ENCODE assay signal across 17 cellular contexts in the genomic region with DNA sequence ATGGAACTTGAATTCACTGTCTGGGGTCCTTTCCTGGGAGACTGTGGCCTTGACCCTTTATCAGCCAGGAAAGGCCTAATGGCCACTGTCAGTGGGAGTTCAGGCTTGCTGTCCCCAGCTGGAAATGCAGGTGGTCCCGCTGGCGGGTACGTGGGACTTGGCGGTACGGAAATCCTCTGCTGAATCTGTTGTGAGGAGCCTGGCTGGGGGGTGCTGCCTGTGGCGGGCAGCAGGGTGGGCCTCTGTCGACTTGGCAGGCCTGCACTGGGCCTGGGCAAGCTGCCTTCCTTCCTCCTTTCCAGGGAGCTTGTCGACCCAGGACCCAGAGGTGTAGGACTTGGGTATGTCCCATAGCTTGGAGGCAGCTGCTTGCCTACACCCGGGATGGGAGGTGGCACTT. TPM values are rescaled to one million over a fixed set of nuclear protein-coding genes. Genes with fewer than 3 reads are reported as not detected.
DNase-seq lines count a peak whose midpoint lies in the region; ATAC-seq and TF ChIP-seq lines count a peak whose summit lies in the region.
"Had no signal": no experiment of that assay in that cellular context is flagged by ENCODE, and none has a peak within 500 bp of the region (broad histone marks: within the 10 kb centered on the region; RNA-seq: fewer than 3 reads in every experiment).

No MANE protein-coding gene starts in this region.

- H2AFZ ChIP-seq in hepatocyte, result no peak overlapping the region
- no peak overlapping the region for H2AFZ ChIP-seq in smooth muscle cell (ENCODE audit: low read depth)

- no peaks in the 10 kb centered on the region for H4K20me1 ChIP-seq in hepatocyte (ENCODE audit: insufficient read depth, poor library complexity, severe bottlenecking)
- no peaks in the 10 kb centered on the region for H4K20me1 ChIP-seq in smooth muscle cell (ENCODE audit: low read depth)

- H3K36me3 ChIP-seq in hepatocyte (replicated peaks; ENCODE audit: insufficient read depth, low read depth) (no peaks in the 10 kb centered on the region), smooth muscle cell (ENCODE audit: low read depth) (no peaks in the 10 kb centered on the region), prostate gland (peaks cover 0 to 3% of the 10 kb centered on the region in 2 donors)

- no peak overlapping the region for H3K9ac ChIP-seq in smooth muscle cell (ENCODE audit: low read depth)

- H3F3A ChIP-seq in smooth muscle cell (ENCODE audit: low read depth), result no peaks in the 10 kb centered on the region

- no peak for TF ChIP-seq POLR2A in prostate gland (IDR thresholded peaks at IDR 0.05)

- H3K27me3 ChIP-seq in hepatocyte (no peaks in the 10 kb centered on the region), smooth muscle cell (ENCODE audit: low read depth) (no peaks in the 10 kb centered on the region), prostate gland (replicated peaks; ENCODE audit: insufficient read depth) (no peaks in the 10 kb centered on the region)

- H3K9me3 Mint-ChIP-seq in activated CD8-positive, alpha-beta memory T cell treated with anti-CD3 and anti-CD28 coated beads, Interleukin-2, amount 10 ng/mL, durations not matched to agents 7 days and 5 days (ENCODE audit: low read depth), result no peaks in the 10 kb centered on the region

- H3K27ac Mint-ChIP-seq in activated CD8-positive, alpha-beta memory T cell treated with anti-CD3 and anti-CD28 coated beads, Interleukin-2, amount 10 ng/mL, durations not matched to agents 7 days and 5 days, result no peak overlapping the region

- peak overlapping the region; percentile 48 for H3K27ac ChIP-seq in caudate nucleus (ENCODE audit: low read depth, low read length)
- no peak overlapping the region for H3K27ac ChIP-seq in hepatocyte
- peak overlapping the region; percentile 14 for H3K27ac ChIP-seq in smooth muscle cell (ENCODE audit: low read depth)
- H3K27ac ChIP-seq in prostate gland, result no peak overlapping the region
- H3K27ac ChIP-seq: 22Rv1 had no signal

- no peaks in the 10 kb centered on the region for H3K9me2 ChIP-seq in hepatocyte (replicated peaks; ENCODE audit: insufficient read depth)

- DNase-seq in activated CD8-positive, alpha-beta memory T cell treated with anti-CD3 and anti-CD28 coated beads, Interleukin-2, amount 50 U/mL, for 48 hours, result peak; percentile 35
- DNase-seq in activated CD8-positive, alpha-beta memory T cell treated with anti-CD3 and anti-CD28 coated beads, Interleukin-2, amount 10 ng/mL, durations not matched to agents 7 days and 5 days, result no peak
- DNase-seq in caudate nucleus (lab: John Stamatoyannopoulos, UW) (no peak), hepatocyte (ENCODE audit: low spot score) (peak; percentile 3), smooth muscle cell (lab: John Stamatoyannopoulos, UW; ENCODE audit: unreplicated experiment) (no peak), T-helper 2 cell (no peak), prostate gland (ENCODE audit: low spot score) (no peak), activated T-cell treated with anti-CD3 and anti-CD28 coated beads for 4 hours (no peak)
- DNase-seq: C1 segment of cervical spinal cord, DMS 273 treated with DMSO at 0.1 percent for 48 hours, H7, NCI-H1105 treated with DMSO at 0.1 percent for 48 hours, NCI-H187, NCI-H2171, NCI-H446 treated with DMSO at 0.1 percent for 48 hours, NCI-H748 treated with DMSO at 0.1 percent for 48 hours had no signal

- H3K4me1 Mint-ChIP-seq in activated CD8-positive, alpha-beta memory T cell treated with anti-CD3 and anti-CD28 coated beads, Interleukin-2, amount 10 ng/mL, durations not matched to agents 7 days and 5 days, result no peaks in the 10 kb centered on the region

- intact Hi-C loops in prostate gland (cut with DNase I), result no loop called here

- H3K4me2 ChIP-seq in hepatocyte, result no peak overlapping the region
- H3K4me2 ChIP-seq in smooth muscle cell, result no peak overlapping the region

- TF ChIP-seq CTCF in hepatocyte (IDR thresholded peaks at IDR 0.05; ENCODE audit: poor library complexity) (no peak), smooth muscle cell (IDR thresholded peaks at IDR 0.05; ENCODE audit: borderline replicate concordance, insufficient read depth, poor library complexity, severe bottlenecking) (no peak), prostate gland (IDR thresholded peaks at IDR 0.05) (no peak)

- no peaks in the 10 kb centered on the region for H3K27me3 Mint-ChIP-seq in activated CD8-positive, alpha-beta memory T cell treated with anti-CD3 and anti-CD28 coated beads, Interleukin-2, amount 10 ng/mL, durations not matched to agents 7 days and 5 days

- CTCF ChIA-PET in activated CD8-positive, alpha-beta memory T cell treated with anti-CD3 and anti-CD28 coated beads, Interleukin-2, amount 10 ng/mL, durations not matched to agents 7 days and 5 days (lab: Charles Lee), result no interaction called here

- H3K4me3 Mint-ChIP-seq in activated CD8-positive, alpha-beta memory T cell treated with anti-CD3 and anti-CD28 coated beads, Interleukin-2, amount 10 ng/mL, durations not matched to agents 7 days and 5 days, result no peak overlapping the region

- H3K79me2 ChIP-seq in hepatocyte (no peaks in the 10 kb centered on the region), smooth muscle cell (ENCODE audit: low read depth) (no peaks in the 10 kb centered on the region)

- WGBS in hepatocyte (ENCODE audit: low lambda C conversion rate, missing lambda C conversion rate), result 96% methylated on average over 9 of the region's 9 CpGs
- WGBS in smooth muscle cell (ENCODE audit: low lambda C conversion rate), result 95% methylated on average over 9 of the region's 9 CpGs
- 89% methylated on average over 9 of the region's 9 CpGs for WGBS in prostate gland

- H3K4me3 ChIP-seq in hepatocyte, result no peak overlapping the region
- H3K4me3 ChIP-seq in smooth muscle cell, result no peak overlapping the region
- H3K4me3 ChIP-seq in prostate gland, result no peak overlapping the region

- no peaks in the 10 kb centered on the region for H3K4me1 ChIP-seq in hepatocyte (ENCODE audit: insufficient read depth)
- H3K4me1 ChIP-seq in smooth muscle cell (ENCODE audit: low read depth), result no peaks in the 10 kb centered on the region
- H3K4me1 ChIP-seq in prostate gland (replicated peaks), result peaks cover 4% of the 10 kb centered on the region

- no peaks in the 10 kb centered on the region for H3K36me3 Mint-ChIP-seq in activated CD8-positive, alpha-beta memory T cell treated with anti-CD3 and anti-CD28 coated beads, Interleukin-2, amount 10 ng/mL, durations not matched to agents 7 days and 5 days

- no peak for ATAC-seq in activated CD8-positive, alpha-beta memory T cell treated with anti-CD3 and anti-CD28 coated beads, Interleukin-2, amount 10 ng/mL, durations not matched to agents 7 days and 5 days

- H3K9me3 ChIP-seq in hepatocyte (ENCODE audit: low read depth) (no peaks in the 10 kb centered on the region), smooth muscle cell (replicated peaks; ENCODE audit: low read depth) (no peaks in the 10 kb centered on the region), prostate gland (no peaks in the 10 kb centered on the region)

RNA-seq across cellular contexts. Expression of gene ZFYVE21, which starts 26.3 kb away (rescaled TPM):
- total RNA-seq in activated CD8-positive, alpha-beta memory T cell treated with anti-CD3 and anti-CD28 coated beads, Interleukin-2, amount 10 ng/mL, durations not matched to agents 7 days and 5 days, result 10 to 100 TPM; 17.4 to 18.6 TPM
- total RNA-seq in hepatocyte (39.4 and 59.2 TPM in 2 replicates), smooth muscle cell (33.9 and 42.6 TPM in 2 replicates), prostate gland (100 to 1,000 TPM; 162 to 215 TPM)
- polyA plus RNA-seq in hepatocyte (51.3 and 55.2 TPM in 2 replicates), smooth muscle cell (41.5 and 55.9 TPM in 2 replicates)

RNA-seq across cellular contexts. Expression of gene XRCC3, which starts 26.6 kb away (rescaled TPM):
- 10 to 100 TPM; 64.3 to 68.8 TPM for total RNA-seq in activated CD8-positive, alpha-beta memory T cell treated with anti-CD3 and anti-CD28 coated beads, Interleukin-2, amount 10 ng/mL, durations not matched to agents 7 days and 5 days
- total RNA-seq in hepatocyte (7.1 and 9.1 TPM in 2 replicates), smooth muscle cell (4.9 and 10.5 TPM in 2 replicates), prostate gland (10 to 100 TPM; 24.7 to 33.2 TPM)
- polyA plus RNA-seq in hepatocyte (7.7 and 8.2 TPM in 2 replicates), smooth muscle cell (8.3 and 10.0 TPM in 2 replicates)

Comparison
In these comparisons a context has a peak if more than half of its experiments do, and no peak if none do; other contexts are left out.
1. DNase-seq: peak in activated CD8-positive, alpha-beta memory T cell treated with anti-CD3 and anti-CD28 coated beads, Interleukin-2, amount 50 U/mL, for 48 hours (single experiment) and hepatocyte (single experiment); none in activated CD8-positive, alpha-beta memory T cell treated with anti-CD3 and anti-CD28 coated beads, Interleukin-2, amount 10 ng/mL, durations not matched to agents 7 days and 5 days (single experiment), caudate nucleus (0 of 61), smooth muscle cell (single experiment), T-helper 2 cell (0 of 5), prostate gland (single experiment) and activated T-cell treated with anti-CD3 and anti-CD28 coated beads for 4 hours (single experiment).
2. H3K27ac ChIP-seq: peak in caudate nucleus (single experiment) and smooth muscle cell (single experiment); none in hepatocyte (single experiment) and prostate gland (0 of 2).